Comparison of ENCODE assay signal across 8 cellular contexts in the genomic region with DNA sequence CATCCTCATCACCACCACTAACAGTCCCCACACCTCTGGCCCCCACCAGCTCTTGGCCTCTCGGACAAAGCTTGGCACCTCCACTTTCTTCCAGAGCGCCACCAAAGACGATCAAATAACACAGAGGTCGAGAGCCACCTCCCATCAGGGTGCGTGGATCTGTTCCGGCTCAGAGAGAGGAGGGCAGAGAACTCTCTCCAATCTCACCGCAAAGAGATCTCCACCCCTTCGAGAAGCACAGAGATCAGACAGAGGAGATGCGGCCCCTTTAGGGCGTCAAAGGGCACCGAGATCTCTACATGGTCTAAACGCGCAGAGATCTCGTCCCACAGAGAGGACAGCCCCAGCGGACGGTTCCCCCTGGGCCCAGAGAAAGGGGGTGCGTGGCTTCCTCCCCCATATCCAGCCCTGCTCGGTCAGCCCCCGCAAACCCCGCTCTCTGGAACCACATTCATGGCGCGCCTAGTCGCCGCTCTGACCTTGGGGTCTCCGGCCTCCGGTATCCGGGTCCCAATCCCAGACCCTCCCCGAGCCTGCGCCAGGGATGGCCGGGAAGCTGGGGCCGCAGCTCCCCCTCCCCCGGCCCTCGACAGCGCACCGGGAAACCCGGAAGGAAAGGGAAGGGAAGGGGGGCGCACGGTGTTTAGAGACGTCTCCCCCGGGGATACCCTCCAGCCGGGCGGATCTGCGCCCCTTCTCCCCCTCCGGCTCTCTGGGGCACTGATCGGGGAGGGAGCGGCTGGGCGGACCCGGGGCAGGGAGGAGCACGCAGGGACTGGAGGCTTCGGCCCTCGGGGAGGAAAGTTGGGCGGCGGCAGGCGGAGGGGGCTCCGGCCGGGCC. TPM values are rescaled to one million over a fixed set of nuclear protein-coding genes. Genes with fewer than 3 reads are reported as not detected.
DNase-seq lines count a peak whose midpoint lies in the region; ATAC-seq and TF ChIP-seq lines count a peak whose summit lies in the region.

No MANE protein-coding gene starts in this region.

- H3K36me3 Mint-ChIP-seq in activated T-helper 17 cell treated with anti-CD3 and anti-CD28 coated beads, Interleukin-2, amount 50 U/mL, for 72 hours (ENCODE audit: low read depth) = no peaks in the 10 kb centered on the region

- DNase-seq in activated CD4-positive, alpha-beta T cell treated with anti-CD3 and anti-CD28 coated beads, Interleukin-2, amount 50 U/mL, for 48 hours = peak; percentile 2 to 7
- no peak for DNase-seq in activated CD4-positive, alpha-beta T cell treated with anti-CD3 and anti-CD28 coated beads, Interleukin-2, amount 50 U/mL, for 4 hours
- DNase-seq in left kidney (ENCODE audit: low read depth, low spot score) (peak; percentile 55), tibial artery (peak in 1 of 2 donors; percentile 55), cortex of kidney (lab: John Stamatoyannopoulos, UW) (no peak), GM10266 (ENCODE audit: extremely low spot score) (no peak)

- H3K4me1 ChIP-seq in tibial artery = peaks cover 0 to 26% (median 18%) of the 10 kb centered on the region in 4 donors

- peak overlapping the region; percentile 52 for H3K4me3 Mint-ChIP-seq in activated T-helper 17 cell treated with anti-CD3 and anti-CD28 coated beads, Interleukin-2, amount 50 U/mL, for 72 hours

- peak overlapping the region in 1 of 2 donors; percentile 24 for H3K27ac ChIP-seq in tibial artery

- TF ChIP-seq CTCF in tibial artery (IDR thresholded peaks at IDR 0.05) = no peak
- no peak for TF ChIP-seq CTCF in GM10266 (IDR thresholded peaks at IDR 0.05; ENCODE audit: control insufficient read depth, insufficient read depth, low read depth, missing control alignments)

- no peaks in the 10 kb centered on the region for H3K27me3 Mint-ChIP-seq in activated T-helper 17 cell treated with anti-CD3 and anti-CD28 coated beads, Interleukin-2, amount 50 U/mL, for 72 hours

- no peaks in the 10 kb centered on the region for H3K4me1 Mint-ChIP-seq in activated T-helper 17 cell treated with anti-CD3 and anti-CD28 coated beads, Interleukin-2, amount 50 U/mL, for 72 hours

- peak; percentile 18 for ATAC-seq in activated T-helper 17 cell treated with anti-CD3 and anti-CD28 coated beads, Interleukin-2, amount 50 U/mL, for 72 hours (replicated peaks)
- ATAC-seq in HG02571 (IDR thresholded peaks at IDR 0.05; ENCODE audit: unreplicated experiment) = no peak

- intact Hi-C loops in tibial artery (cut with DNase I; ENCODE audit: low total_unique reads) = no loop called here

- H3K27ac Mint-ChIP-seq in activated T-helper 17 cell treated with anti-CD3 and anti-CD28 coated beads, Interleukin-2, amount 50 U/mL, for 72 hours = no peak overlapping the region

- H3K9me3 Mint-ChIP-seq in activated T-helper 17 cell treated with anti-CD3 and anti-CD28 coated beads, Interleukin-2, amount 50 U/mL, for 72 hours = no peaks in the 10 kb centered on the region

- no peaks in the 10 kb centered on the region for H3K36me3 ChIP-seq in tibial artery

- H3K9me3 ChIP-seq in tibial artery = no peaks in the 10 kb centered on the region

- peaks cover 0 to 45% of the 10 kb centered on the region in 2 donors for H3K27me3 ChIP-seq in tibial artery

- peak overlapping the region; percentile 46 to 59 for H3K4me3 ChIP-seq in tibial artery

RNA-seq across cellular contexts. Expression of a gene that starts 0.6 kb away (rescaled TPM):
- under 1 TPM; 0.35 to 0.85 TPM for total RNA-seq in activated T-helper 17 cell treated with anti-CD3 and anti-CD28 coated beads, Interleukin-2, amount 50 U/mL, for 72 hours

Comparison
In these comparisons a context has a peak if more than half of its experiments do, and no peak if none do; other contexts are left out.
1. DNase-seq: peak in activated CD4-positive, alpha-beta T cell treated with anti-CD3 and anti-CD28 coated beads, Interleukin-2, amount 50 U/mL, for 48 hours (2 of 2) and left kidney (single experiment); none in activated CD4-positive, alpha-beta T cell treated with anti-CD3 and anti-CD28 coated beads, Interleukin-2, amount 50 U/mL, for 4 hours (0 of 2), cortex of kidney (single experiment) and GM10266 (single experiment).